Comparison of ENCODE assay signal across 8 cellular contexts in genomic region chr5:40223884-40224402, GRCh38.
DNase-seq lines count a peak whose midpoint lies in the region; ATAC-seq lines count a peak whose summit lies in the region.

No MANE protein-coding gene starts in this region.

- ATAC-seq in HG03045 (IDR thresholded peaks at IDR 0.05; ENCODE audit: unreplicated experiment), result peak; percentile 54

- H3K9me3 Mint-ChIP-seq in activated CD4-positive, alpha-beta memory T cell treated with anti-CD3 and anti-CD28 coated beads, Interleukin-2, amount 10 ng/mL, durations not matched to agents 7 days and 5 days, result peaks cover 14% of the 10 kb centered on the region

- H3K36me3 Mint-ChIP-seq in activated CD4-positive, alpha-beta memory T cell treated with anti-CD3 and anti-CD28 coated beads, Interleukin-2, amount 10 ng/mL, durations not matched to agents 7 days and 5 days (ENCODE audit: low read depth), result peaks cover 26% of the 10 kb centered on the region

- POLR2A ChIA-PET in activated CD4-positive, alpha-beta memory T cell treated with anti-CD3 and anti-CD28 coated beads, Interleukin-2, amount 10 ng/mL, durations not matched to agents 7 days and 5 days (lab: Charles Lee), result interaction anchor here (0.7 to 1.9 kb wide), 10 partner anchors 13 to 462 kb away, joined by 3 to 9 read pairs (median 4); no protein-coding TSS in a partner anchor

- DNase-seq in activated CD8-positive, alpha-beta memory T cell treated with anti-CD3 and anti-CD28 coated beads, Interleukin-2, amount 50 U/mL, for 24 hours (ENCODE audit: extremely low read depth), result peak; percentile 5
- DNase-seq in activated CD8-positive, alpha-beta memory T cell treated with anti-CD3 and anti-CD28 coated beads for 24 hours, result no peak
- DNase-seq in activated CD4-positive, alpha-beta memory T cell treated with anti-CD3 and anti-CD28 coated beads, Interleukin-2, amount 10 ng/mL, durations not matched to agents 7 days and 5 days, result peak; percentile 33
- DNase-seq in renal cortical epithelial cell (ENCODE audit: low read depth) (peak; percentile 63), OCI-M2 (lab: John Stamatoyannopoulos, UW; ENCODE audit: unreplicated experiment) (no peak), mesenteric fat pad (ENCODE audit: low spot score) (no peak)
- no peak for DNase-seq in activated CD4-positive, CD25-positive, alpha-beta regulatory T cell (lab: John Stamatoyannopoulos, UW)

- CTCF ChIA-PET in activated CD4-positive, alpha-beta memory T cell treated with anti-CD3 and anti-CD28 coated beads, Interleukin-2, amount 10 ng/mL, durations not matched to agents 7 days and 5 days (lab: Charles Lee), result interaction anchor here (0.6 to 1.0 kb wide), 2 partner anchors 13 to 651 kb away, joined by 3 to 4 read pairs; no protein-coding TSS in a partner anchor

- no peaks in the 10 kb centered on the region for H3K27me3 Mint-ChIP-seq in activated CD4-positive, alpha-beta memory T cell treated with anti-CD3 and anti-CD28 coated beads, Interleukin-2, amount 10 ng/mL, durations not matched to agents 7 days and 5 days

- H3K27ac Mint-ChIP-seq in activated CD4-positive, alpha-beta memory T cell treated with anti-CD3 and anti-CD28 coated beads, Interleukin-2, amount 10 ng/mL, durations not matched to agents 7 days and 5 days, result peak overlapping the region; percentile 76

- peaks cover 44% of the 10 kb centered on the region for H3K4me1 Mint-ChIP-seq in activated CD4-positive, alpha-beta memory T cell treated with anti-CD3 and anti-CD28 coated beads, Interleukin-2, amount 10 ng/mL, durations not matched to agents 7 days and 5 days

- peak overlapping the region; percentile 37 for H3K4me3 Mint-ChIP-seq in activated CD4-positive, alpha-beta memory T cell treated with anti-CD3 and anti-CD28 coated beads, Interleukin-2, amount 10 ng/mL, durations not matched to agents 7 days and 5 days

Comparison
In these comparisons a context has a peak if more than half of its experiments do, and no peak if none do; other contexts are left out.
1. DNase-seq: peak in activated CD8-positive, alpha-beta memory T cell treated with anti-CD3 and anti-CD28 coated beads, Interleukin-2, amount 50 U/mL, for 24 hours (single experiment), activated CD4-positive, alpha-beta memory T cell treated with anti-CD3 and anti-CD28 coated beads, Interleukin-2, amount 10 ng/mL, durations not matched to agents 7 days and 5 days (single experiment) and renal cortical epithelial cell (single experiment); none in activated CD8-positive, alpha-beta memory T cell treated with anti-CD3 and anti-CD28 coated beads for 24 hours (single experiment), OCI-M2 (single experiment), activated CD4-positive, CD25-positive, alpha-beta regulatory T cell (0 of 4) and mesenteric fat pad (single experiment).